ENCODE assay signal across 22 cellular contexts in the genomic region with DNA sequence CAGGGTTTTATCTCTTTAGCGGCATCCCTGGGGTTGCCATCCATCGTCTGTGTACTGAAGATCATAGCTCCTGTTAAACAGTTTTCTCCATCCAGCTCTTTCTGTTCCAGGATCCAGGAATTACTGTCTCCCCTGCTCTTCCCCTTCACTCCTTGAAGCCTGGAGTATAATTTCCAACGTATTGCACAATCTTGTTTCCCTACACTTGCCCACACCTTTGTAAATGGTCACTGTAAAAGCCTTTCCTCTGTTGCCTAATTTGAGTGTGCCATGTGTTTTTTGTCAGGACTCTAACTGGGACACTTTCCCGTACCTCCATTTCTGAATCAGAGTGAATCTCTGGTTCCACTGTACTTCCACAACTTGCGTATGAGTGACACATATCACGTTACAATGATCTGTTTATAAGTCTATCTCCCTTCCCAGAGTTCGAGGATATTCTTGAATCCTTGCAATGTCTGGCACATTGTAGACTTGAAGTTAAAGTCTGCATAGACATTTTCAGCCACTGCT.
"Had no signal": no experiment of that assay in that cellular context is flagged by ENCODE, and none has a peak within 500 bp of the region (broad histone marks: within the 10 kb centered on the region; RNA-seq: fewer than 3 reads in every experiment).

No MANE protein-coding gene starts in this region.

- H3K27ac ChIP-seq: breast epithelium had no signal

- H3K4me1 ChIP-seq: breast epithelium had no signal

- H3K4me3 ChIP-seq: breast epithelium, MG63 had no signal

- H3K9me3 ChIP-seq: breast epithelium, MG63 had no signal

- DNase-seq: activated CD4-positive, alpha-beta T cell treated with anti-CD3 and anti-CD28 coated beads for 4 hours; activated CD8-positive, alpha-beta memory T cell treated with anti-CD3 and anti-CD28 coated beads, Interleukin-2, amount 50 U/mL, for 4 hours; activated CD8-positive, alpha-beta T cell treated with anti-CD3 and anti-CD28 coated beads for 36 hours; activated gamma-delta T cell treated with Interleukin-2 at 50 U/mL for 16 hours; activated naive CD4-positive, alpha-beta T cell treated with anti-CD3 and anti-CD28 coated beads, Interleukin-2, amount 10 ng/mL, durations not matched to agents 7 days and 5 days; activated naive CD8-positive, alpha-beta T cell treated with anti-CD3 and anti-CD28 coated beads for 36 hours; activated T-cell treated with anti-CD3 and anti-CD28 coated beads, Interleukin-2, amount 50 U/mL, for 72 hours; anterior cingulate cortex; caudate nucleus; MG63; MV-4-11; NCI-H1092 treated with DMSO at 0.1 percent for 48 hours; NCI-H1417 treated with DMSO at 0.1 percent for 48 hours; NCI-H1694; NCI-H2029 treated with DMSO at 0.1 percent for 48 hours; NCI-H510A treated with DMSO at 0.1 percent for 48 hours; NCI-H69; NK-92 treated with Interleukin-12 subunit alpha and Interleukin-12 subunit beta, amount 100 ng/mL, for 24 hours; OCI-M1; SHP77 treated with DMSO at 0.1 percent for 48 hours had no signal

- ATAC-seq: activated CD4-positive, CD25-positive, alpha-beta regulatory T cell treated with anti-CD3 and anti-CD28 coated beads, Interleukin-2, amount 50 U/mL, for 24 hours; activated CD8-positive, alpha-beta T cell treated with anti-CD3 and anti-CD28 coated beads for 36 hours; activated T-cell treated with anti-CD3 and anti-CD28 coated beads, Interleukin-2, amount 50 U/mL, for 72 hours had no signal

- H3K27me3 ChIP-seq: breast epithelium, MG63 had no signal

- H3K36me3 ChIP-seq: breast epithelium, MG63 had no signal
